ENCODE assay signal across 8 cellular contexts in genomic region chr2:208253518-208254117, GRCh38. TPM values are rescaled to one million over a fixed set of nuclear protein-coding genes. Genes with fewer than 3 reads are reported as not detected.
DNase-seq lines count a peak whose midpoint lies in the region; ATAC-seq, FAIRE-seq and TF ChIP-seq lines count a peak whose summit lies in the region.

No MANE protein-coding gene starts in this region.

- no peak for FAIRE-seq in GM12878 (lab: Jason Lieb, UNC)

- H3K4me1 ChIP-seq in heart left ventricle (peaks cover 0 to 55% (median 21%) of the 10 kb centered on the region in 12 donors), GM12878 (ENCODE audit: control insufficient read depth, insufficient read depth, low read length) (no peaks in the 10 kb centered on the region; the same call in 1 of the 2 replicates), lung (ENCODE audit: control insufficient read depth in 2 of 2, insufficient read depth in 2 of 2, low read length in 2 of 2) (peaks cover 4 to 6% of the 10 kb centered on the region in 2 donors), urinary bladder (ENCODE audit: insufficient read depth) (peaks cover 3% of the 10 kb centered on the region)

- in situ Hi-C loops in GM12878 (cut with MboI): loop anchor here (10.0 kb wide), 1 partner anchor 629 kb away; the partner anchor contains the start of gene METTL21A

- H3K79me2 ChIP-seq in GM12878 (ENCODE audit: control insufficient read depth, insufficient read depth, low read length): peaks cover 6% of the 10 kb centered on the region

- 6 to 10% (median 7%) methylated on average over 7 of the region's 7 CpGs for WGBS in heart left ventricle, 4 donors
- 23% methylated on average over 7 of the region's 7 CpGs for WGBS in GM12878 (ENCODE audit: insufficient coverage, insufficient replicate concordance, low lambda C conversion rate, missing lambda C conversion rate)
- WGBS in lung, 2 donors: 5 to 6% methylated on average over 7 of the region's 7 CpGs
- 2% methylated on average over 7 of the region's 7 CpGs for WGBS in urinary bladder
- 6 to 7% methylated on average over 7 of the region's 7 CpGs for WGBS in lower leg skin, 2 donors

- peak overlapping the region; percentile 13 for H2AFZ ChIP-seq in GM12878 (ENCODE audit: control insufficient read depth, low read depth, low read length)

- H3K4me3 ChIP-seq in heart left ventricle (peak overlapping the region; percentile 73 to 96 (median 84)), GM12878 (peak overlapping the region; percentile 98), lung (peak overlapping the region; percentile 82), urinary bladder (ENCODE audit: low read depth, low read length) (peak overlapping the region; percentile 76), lower leg skin (ENCODE audit: low read depth, poor library complexity, severe bottlenecking) (no peak overlapping the region)

- H3K9me3 ChIP-seq in heart left ventricle (no peaks in the 10 kb centered on the region), GM12878 (replicated peaks; ENCODE audit: control insufficient read depth, insufficient read depth, low read length) (no peaks in the 10 kb centered on the region), lung (ENCODE audit: control insufficient read depth in 2 of 2, insufficient read depth in 1 of 2, low read length in 1 of 2) (no peaks in the 10 kb centered on the region)

- POLR2A ChIA-PET in GM12878 (lab: Charles Lee): interaction anchor here (0.6 to 5.1 kb wide), 6 partner anchors 12 to 67 kb away, joined by 3 to 49 read pairs (median 6); partner anchors contain the start of gene PIKFYVE

- BruUV-seq in GM12878 (replicated peaks; lab: Mats Ljungman, UMichigan): no TSS peak

- H3K27me3 ChIP-seq in heart left ventricle: no peaks in the 10 kb centered on the region
- H3K27me3 ChIP-seq in GM12878 (replicated peaks in 1 of 2; ENCODE audit: control insufficient read depth in 2 of 2, insufficient read depth in 2 of 2, low read length in 1 of 2): no peaks in the 10 kb centered on the region
- no peaks in the 10 kb centered on the region for H3K27me3 ChIP-seq in lung (ENCODE audit: control insufficient read depth, insufficient read depth)

- DNase-seq in heart left ventricle (no peak), left cardiac atrium (no peak), GM12878 (ENCODE audit: low read depth, low spot score) (no peak), lung (ENCODE audit: low spot score) (no peak), lower leg skin (ENCODE audit: low spot score in 2 of 2) (no peak), NCI-H146 (lab: John Stamatoyannopoulos, UW) (no peak), NCI-H2081 (lab: John Stamatoyannopoulos, UW) (no peak)

- no peak for TF ChIP-seq RAD21 in GM12878 (IDR thresholded peaks at IDR 0.05; ENCODE audit: insufficient read depth, low read depth, low read length)

- H3K4me2 ChIP-seq in GM12878 (ENCODE audit: control insufficient read depth, insufficient read depth): peak overlapping the region; percentile 67

- peak overlapping the region; percentile 51 to 95 (median 84) for H3K27ac ChIP-seq in heart left ventricle
- H3K27ac ChIP-seq in GM12878 (ENCODE audit: control insufficient read depth, insufficient read depth): no peak overlapping the region
- peak overlapping the region; percentile 26 to 84 for H3K27ac ChIP-seq in lung (ENCODE audit: low read depth in 1 of 2, low read length in 1 of 2)
- peak overlapping the region; percentile 66 for H3K27ac ChIP-seq in urinary bladder (ENCODE audit: low read depth)

- TF ChIP-seq CTCF in heart left ventricle (IDR thresholded peaks at IDR 0.05): no peak
- TF ChIP-seq CTCF in GM12878 (IDR thresholded peaks at IDR 0.05 in 2 of 3, conservative IDR thresholded peaks at IDR 0.05 in 1 of 3; ENCODE audit: control insufficient read depth in 2 of 3, extremely low read depth in 1 of 3, insufficient read depth in 1 of 3, low read depth in 3 of 3, low read length in 3 of 3): no peak
- TF ChIP-seq CTCF in lung (IDR thresholded peaks at IDR 0.05; ENCODE audit: control extremely low read depth, extremely low read depth): no peak
- no peak for TF ChIP-seq CTCF in lower leg skin (IDR thresholded peaks at IDR 0.05)

- RAD21 ChIA-PET in GM12878 (lab: Charles Lee; ENCODE audit: unreplicated experiment): interaction anchor here (0.6 to 6.5 kb wide), 6 partner anchors 13 to 78 kb away, joined by 4 to 43 read pairs (median 16); partner anchors contain the start of gene PIKFYVE

- ATAC-seq in heart left ventricle (no peak), left cardiac atrium (no peak), GM12878 (no peak), lung (ENCODE audit: insufficient read depth, low FRiP score) (no peak)

- H3K36me3 ChIP-seq in heart left ventricle (peaks cover 0 to 46% (median 40%) of the 10 kb centered on the region in 9 donors), GM12878 (ENCODE audit: control insufficient read depth in 2 of 2, insufficient read depth in 2 of 2, low read length in 1 of 2) (peaks cover 0 to 10% of the 10 kb centered on the region in 2 experiments; a peak in 2 of 4 replicates), lung (ENCODE audit: control insufficient read depth in 2 of 2, insufficient read depth in 2 of 2, low read length in 2 of 2) (peaks cover 0 to 6% of the 10 kb centered on the region in 2 donors), urinary bladder (ENCODE audit: insufficient read depth) (peaks cover 2% of the 10 kb centered on the region)

- TF ChIP-seq POLR2A in heart left ventricle (IDR thresholded peaks at IDR 0.05) (no peak), GM12878 (IDR thresholded peaks at IDR 0.05; ENCODE audit: low read depth, low read length) (no peak), lower leg skin (IDR thresholded peaks at IDR 0.05) (no peak)

- SMC1A ChIA-PET in GM12878 (lab: Charles Lee; ENCODE audit: uncharacterized antibody, unreplicated experiment): interaction anchor here (0.7 to 6.7 kb wide), 11 partner anchors 12 to 1082 kb away, joined by 3 to 37 read pairs (median 8); partner anchors contain the start of gene PIKFYVE

- H3K9ac ChIP-seq in GM12878 (ENCODE audit: control insufficient read depth, insufficient read depth, low read length): no peak overlapping the region

- no peak for TF ChIP-seq EP300 in GM12878 (IDR thresholded peaks at IDR 0.05; ENCODE audit: borderline replicate concordance in 1 of 2, control insufficient read depth in 1 of 2, low read depth in 2 of 2, low read length in 2 of 2)

- H4K20me1 ChIP-seq in GM12878 (ENCODE audit: control insufficient read depth, insufficient read depth): no peaks in the 10 kb centered on the region

- intact Hi-C loops in heart left ventricle (cut with DNase I) (loop anchor here in 6 of 10 donors (1.0 to 5.0 kb wide), 4 partner anchors 67 to 81 kb away; no protein-coding TSS in a partner anchor), left cardiac atrium (cut with DNase I) (loop anchor here in 1 of 2 donors (2.0 to 10.0 kb wide), 2 partner anchors 79 to 149 kb away; no protein-coding TSS in a partner anchor), GM12878 (cut with micrococcal nuclease; ENCODE audit: unreplicated experiment) (loop anchor here (1.0 kb wide), 1 partner anchor 78 kb away; no protein-coding TSS in a partner anchor), lower leg skin (cut with DNase I; ENCODE audit: low total_unique reads) (no loop called here)

- CTCF ChIA-PET in GM12878 (lab: Yijun Ruan, JAX): interaction anchor here (0.6 to 5.6 kb wide), 20 partner anchors 9 to 735 kb away, joined by 3 to 69 read pairs (median 3); partner anchors contain the start of gene PIKFYVE

RNA-seq across cellular contexts. Expression of gene IDH1, which starts 1.3 kb away (rescaled TPM):
- total RNA-seq in heart left ventricle (100 to 1,000 TPM in 1 of 9 donors, 10 to 100 TPM in 8; 21.5 to 115 (median 34.6) TPM), left cardiac atrium (10 to 100 TPM; 36.5 to 79.9 TPM), GM12878 (2014; rRNA removed) (39.0 and 51.9 TPM in 2 replicates), GM12878 (2014; rRNA removed; fragmentation: Illumina TruSeq; extraction: Trizol) (57.1 and 58.1 TPM in 2 replicates), GM12878 (2021) (45.4 and 46.4 TPM in 2 replicates), lung (100 to 1,000 TPM in 1 of 2 donors, 10 to 100 TPM in 1; 76.3 to 160 TPM), urinary bladder (268 TPM), lower leg skin (10 to 100 TPM; 13.7 to 45.0 (median 36.9) TPM)
- polyA plus RNA-seq in heart left ventricle (10 to 100 TPM; 16.0 to 20.5 TPM), GM12878 (2011; rRNA removed) (114 and 164 TPM in 2 replicates), GM12878 (2014; fragmentation: Illumina TruSeq; extraction: Trizol) (54.4 and 72.1 TPM in 2 replicates), GM12878 (2014; fragmentation: Nextera tagmentation; extraction: Ambion mirVana) (10 to 100 TPM; 56.0 to 67.7 TPM), GM12878 (2014; rRNA removed) (35.8 and 46.9 TPM in 2 replicates), GM12878 (2016; fragmentation: Nextera tagmentation; extraction: Ambion mirVana) (10 to 100 TPM; 48.9 to 55.6 TPM), lung (10 to 100 TPM; 63.7 to 94.2 TPM), urinary bladder (88.4 TPM)
- total RNA-seq in GM12878 (2013; cell fraction: nucleolus; rRNA removed): 79.4 and 80.2 TPM in 2 replicates
- 16.3 TPM for polyA plus RNA-seq in GM12878 (2011; ENCODE audit: low read depth)
- 45.2 and 53.2 TPM in 2 replicates for polyA plus RNA-seq in GM12878 (2011; cell fraction: cytosol; rRNA removed)
- polyA plus RNA-seq in GM12878 (2011; cell fraction: nucleus; rRNA removed): 70.4 and 77.8 TPM in 2 replicates
- polyA plus RNA-seq in GM12878 (2012): 17.2 and 27.7 TPM in 2 replicates
- 67.4 and 80.6 TPM in 2 replicates for polyA minus RNA-seq in GM12878 (2011; rRNA and poly(A)+ RNA removed)
- polyA minus RNA-seq in GM12878 (2011; cell fraction: cytosol; rRNA and poly(A)+ RNA removed): 23.7 and 25.6 TPM in 2 replicates
- polyA minus RNA-seq in GM12878 (2011; cell fraction: nucleus; rRNA and poly(A)+ RNA removed): 41.2 and 65.1 TPM in 2 replicates

RNA-seq across cellular contexts. Expression of gene PIKFYVE, which starts 12.4 kb away (rescaled TPM):
- total RNA-seq in heart left ventricle: 10 to 100 TPM; 12.5 to 31.4 (median 20.3) TPM
- polyA plus RNA-seq in heart left ventricle: 1 to 10 TPM; 4.2 to 6.7 TPM
- total RNA-seq in left cardiac atrium: 10 to 100 TPM; 17.2 to 18.6 TPM
- 180 and 182 TPM in 2 replicates for total RNA-seq in GM12878 (2013; cell fraction: nucleolus; rRNA removed)
- total RNA-seq in GM12878 (2014; rRNA removed): 26.8 and 31.3 TPM in 2 replicates
- total RNA-seq in GM12878 (2014; rRNA removed; fragmentation: Illumina TruSeq; extraction: Trizol): 28.4 and 29.9 TPM in 2 replicates
- total RNA-seq in GM12878 (2021): 21.1 and 21.2 TPM in 2 replicates
- polyA plus RNA-seq in GM12878 (2011; ENCODE audit: low read depth): 7.8 TPM
- 41.7 and 57.9 TPM in 2 replicates for polyA plus RNA-seq in GM12878 (2011; rRNA removed)
- polyA plus RNA-seq in GM12878 (2011; cell fraction: cytosol; rRNA removed): 18.5 and 21.3 TPM in 2 replicates
- 52.2 and 58.8 TPM in 2 replicates for polyA plus RNA-seq in GM12878 (2011; cell fraction: nucleus; rRNA removed)
- 9.9 and 11.6 TPM in 2 replicates for polyA plus RNA-seq in GM12878 (2012)
- polyA plus RNA-seq in GM12878 (2014; fragmentation: Illumina TruSeq; extraction: Trizol): 24.5 and 31.0 TPM in 2 replicates
- 1 to 10 TPM; 5.2 to 5.5 TPM for polyA plus RNA-seq in GM12878 (2014; fragmentation: Nextera tagmentation; extraction: Ambion mirVana)
- polyA plus RNA-seq in GM12878 (2014; rRNA removed): 15.6 and 18.0 TPM in 2 replicates
- polyA plus RNA-seq in GM12878 (2016; fragmentation: Nextera tagmentation; extraction: Ambion mirVana): 1 to 10 TPM; 9.6 to 9.9 TPM
- polyA minus RNA-seq in GM12878 (2011; rRNA and poly(A)+ RNA removed): 89.7 and 93.4 TPM in 2 replicates
- 21.1 and 26.6 TPM in 2 replicates for polyA minus RNA-seq in GM12878 (2011; cell fraction: cytosol; rRNA and poly(A)+ RNA removed)
- polyA minus RNA-seq in GM12878 (2011; cell fraction: nucleus; rRNA and poly(A)+ RNA removed): 90.8 and 125 TPM in 2 replicates
- 10 to 100 TPM; 26.2 to 46.9 TPM for total RNA-seq in lung
- polyA plus RNA-seq in lung: 1 to 10 TPM; 5.7 to 8.4 TPM
- 57.5 TPM for total RNA-seq in urinary bladder
- polyA plus RNA-seq in urinary bladder: 9.8 TPM
- 10 to 100 TPM; 17.3 to 27.8 (median 18.5) TPM for total RNA-seq in lower leg skin
